13 cellular contexts compared by ENCODE assay signal in the genomic region with DNA sequence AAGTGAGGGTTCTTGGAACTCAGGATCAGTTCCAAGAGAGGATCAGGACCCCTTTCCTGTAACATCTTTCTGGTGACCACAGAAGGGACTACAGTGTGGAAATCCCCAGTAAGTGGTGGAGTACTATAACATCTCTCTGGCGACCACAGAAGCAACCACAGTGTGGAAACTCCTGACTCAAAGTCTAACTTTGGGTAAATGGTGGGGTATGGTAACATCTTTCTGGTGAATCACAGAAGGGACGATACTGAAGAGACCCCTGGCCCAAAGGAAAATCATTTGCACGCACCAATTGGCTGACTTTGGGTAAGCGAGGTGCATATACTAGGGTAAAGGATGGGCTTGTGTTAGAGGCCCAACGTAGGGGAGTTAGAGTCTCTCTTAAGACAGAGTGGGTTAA. TPM values are rescaled to one million over a fixed set of nuclear protein-coding genes. Genes with fewer than 3 reads are reported as not detected.
DNase-seq lines count a peak whose midpoint lies in the region; ATAC-seq and TF ChIP-seq lines count a peak whose summit lies in the region.
"Had no signal": no experiment of that assay in that cellular context is flagged by ENCODE, and none has a peak within 500 bp of the region (broad histone marks: within the 10 kb centered on the region; RNA-seq: fewer than 3 reads in every experiment).

No MANE protein-coding gene starts in this region.

- H3K4me1 Mint-ChIP-seq in activated CD8-positive, alpha-beta T cell treated with anti-CD3 and anti-CD28 coated beads for 36 hours (ENCODE audit: low read depth): peaks cover 4% of the 10 kb centered on the region
- no peaks in the 10 kb centered on the region for H3K4me1 Mint-ChIP-seq in activated CD8-positive, alpha-beta T cell treated with anti-CD3 and anti-CD28 coated beads, Interleukin-2, amount 10 ng/mL, durations not matched to agents 7 days and 5 days (ENCODE audit: low read depth)
- H3K4me1 Mint-ChIP-seq: central memory CD8-positive, alpha-beta T cell; mesothelial cell of epicardium had no signal

- TF ChIP-seq CTCF in activated CD8-positive, alpha-beta T cell treated with anti-CD3 and anti-CD28 coated beads for 36 hours (IDR thresholded peaks at IDR 0.05): no peak

- H3K4me3 Mint-ChIP-seq in activated CD8-positive, alpha-beta T cell treated with anti-CD3 and anti-CD28 coated beads for 36 hours: no peak overlapping the region
- no peak overlapping the region for H3K4me3 Mint-ChIP-seq in activated CD8-positive, alpha-beta T cell treated with anti-CD3 and anti-CD28 coated beads, Interleukin-2, amount 10 ng/mL, durations not matched to agents 7 days and 5 days
- H3K4me3 Mint-ChIP-seq: central memory CD8-positive, alpha-beta T cell; mesothelial cell of epicardium had no signal

- H3K9me3 Mint-ChIP-seq in activated CD8-positive, alpha-beta T cell treated with anti-CD3 and anti-CD28 coated beads for 36 hours: peaks cover 9% of the 10 kb centered on the region
- H3K9me3 Mint-ChIP-seq in activated CD8-positive, alpha-beta T cell treated with anti-CD3 and anti-CD28 coated beads, Interleukin-2, amount 10 ng/mL, durations not matched to agents 7 days and 5 days (ENCODE audit: insufficient read depth): peaks cover 12% of the 10 kb centered on the region
- H3K9me3 Mint-ChIP-seq: central memory CD8-positive, alpha-beta T cell had no signal

- peak; percentile 83 for ATAC-seq in activated CD8-positive, alpha-beta T cell treated with anti-CD3 and anti-CD28 coated beads for 36 hours
- no peak for ATAC-seq in activated CD8-positive, alpha-beta T cell treated with anti-CD3 and anti-CD28 coated beads, Interleukin-2, amount 10 ng/mL, durations not matched to agents 7 days and 5 days
- ATAC-seq in HG02571 (IDR thresholded peaks at IDR 0.05; ENCODE audit: unreplicated experiment): peak; percentile 94
- peak; percentile 89 for ATAC-seq in HG03460 (IDR thresholded peaks at IDR 0.05; ENCODE audit: unreplicated experiment)
- ATAC-seq in GM21367 (IDR thresholded peaks at IDR 0.05; ENCODE audit: unreplicated experiment): no peak
- ATAC-seq: foreskin keratinocyte had no signal

- no peaks in the 10 kb centered on the region for H3K27me3 Mint-ChIP-seq in activated CD8-positive, alpha-beta T cell treated with anti-CD3 and anti-CD28 coated beads for 36 hours
- no peaks in the 10 kb centered on the region for H3K27me3 Mint-ChIP-seq in activated CD8-positive, alpha-beta T cell treated with anti-CD3 and anti-CD28 coated beads, Interleukin-2, amount 10 ng/mL, durations not matched to agents 7 days and 5 days (ENCODE audit: low read depth)
- H3K27me3 Mint-ChIP-seq: central memory CD8-positive, alpha-beta T cell had no signal

- peak; percentile 73 for DNase-seq in activated CD8-positive, alpha-beta T cell treated with anti-CD3 and anti-CD28 coated beads for 36 hours
- no peak for DNase-seq in activated CD8-positive, alpha-beta T cell treated with anti-CD3 and anti-CD28 coated beads, Interleukin-2, amount 10 ng/mL, durations not matched to agents 7 days and 5 days
- DNase-seq in renal cortical epithelial cell (ENCODE audit: low read depth): peak; percentile 6
- DNase-seq in OCI-M1 (lab: John Stamatoyannopoulos, UW): no peak
- no peak for DNase-seq in NOMO-1 (lab: John Stamatoyannopoulos, UW; ENCODE audit: unreplicated experiment in 2 of 2)
- DNase-seq: activated CD4-positive, alpha-beta T cell treated with anti-CD3 and anti-CD28 coated beads for 4 hours; foreskin keratinocyte; GDM1 had no signal

- POLR2A ChIA-PET in activated CD8-positive, alpha-beta T cell treated with anti-CD3 and anti-CD28 coated beads for 36 hours (lab: Charles Lee): no interaction called here
- POLR2A ChIA-PET in activated CD8-positive, alpha-beta T cell treated with anti-CD3 and anti-CD28 coated beads, Interleukin-2, amount 10 ng/mL, durations not matched to agents 7 days and 5 days (lab: Charles Lee): no interaction called here

- CTCF ChIA-PET in activated CD8-positive, alpha-beta T cell treated with anti-CD3 and anti-CD28 coated beads for 36 hours (lab: Charles Lee): no interaction called here
- CTCF ChIA-PET in activated CD8-positive, alpha-beta T cell treated with anti-CD3 and anti-CD28 coated beads, Interleukin-2, amount 10 ng/mL, durations not matched to agents 7 days and 5 days (lab: Charles Lee): no interaction called here

- H3K27ac Mint-ChIP-seq in activated CD8-positive, alpha-beta T cell treated with anti-CD3 and anti-CD28 coated beads for 36 hours: no peak overlapping the region
- no peak overlapping the region for H3K27ac Mint-ChIP-seq in activated CD8-positive, alpha-beta T cell treated with anti-CD3 and anti-CD28 coated beads, Interleukin-2, amount 10 ng/mL, durations not matched to agents 7 days and 5 days
- H3K27ac Mint-ChIP-seq: mesothelial cell of epicardium had no signal

- no peaks in the 10 kb centered on the region for H3K36me3 Mint-ChIP-seq in activated CD8-positive, alpha-beta T cell treated with anti-CD3 and anti-CD28 coated beads for 36 hours (ENCODE audit: low read depth)
- no peaks in the 10 kb centered on the region for H3K36me3 Mint-ChIP-seq in activated CD8-positive, alpha-beta T cell treated with anti-CD3 and anti-CD28 coated beads, Interleukin-2, amount 10 ng/mL, durations not matched to agents 7 days and 5 days (ENCODE audit: low read depth)

- intact Hi-C loops in activated CD8-positive, alpha-beta T cell treated with anti-CD3 and anti-CD28 coated beads for 36 hours (cut with micrococcal nuclease): no loop called here

RNA-seq across cellular contexts. Expression of a gene that starts 56.3 kb away (rescaled TPM):
- not detected for total RNA-seq in activated CD8-positive, alpha-beta T cell treated with anti-CD3 and anti-CD28 coated beads for 36 hours
- total RNA-seq in activated CD8-positive, alpha-beta T cell treated with anti-CD3 and anti-CD28 coated beads, Interleukin-2, amount 10 ng/mL, durations not matched to agents 7 days and 5 days: not detected
- 130 and 159 TPM in 2 replicates for total RNA-seq in renal cortical epithelial cell

Comparison
In these comparisons a context has a peak if more than half of its experiments do, and no peak if none do; other contexts are left out.
1. ATAC-seq: peak in activated CD8-positive, alpha-beta T cell treated with anti-CD3 and anti-CD28 coated beads for 36 hours (single experiment), HG02571 (single experiment) and HG03460 (single experiment); none in activated CD8-positive, alpha-beta T cell treated with anti-CD3 and anti-CD28 coated beads, Interleukin-2, amount 10 ng/mL, durations not matched to agents 7 days and 5 days (single experiment) and GM21367 (single experiment).
2. DNase-seq: peak in activated CD8-positive, alpha-beta T cell treated with anti-CD3 and anti-CD28 coated beads for 36 hours (single experiment) and renal cortical epithelial cell (single experiment); none in activated CD8-positive, alpha-beta T cell treated with anti-CD3 and anti-CD28 coated beads, Interleukin-2, amount 10 ng/mL, durations not matched to agents 7 days and 5 days (single experiment), OCI-M1 (single experiment) and NOMO-1 (0 of 2).
3. RNA of a gene that starts 56.3 kb away (total RNA-seq): 130 to 159 TPM in renal cortical epithelial cell; not detected in activated CD8-positive, alpha-beta T cell treated with anti-CD3 and anti-CD28 coated beads for 36 hours and not detected in activated CD8-positive, alpha-beta T cell treated with anti-CD3 and anti-CD28 coated beads, Interleukin-2, amount 10 ng/mL, durations not matched to agents 7 days and 5 days; every median in the first group is over 100 times any median in the second.